In the genomic region with DNA sequence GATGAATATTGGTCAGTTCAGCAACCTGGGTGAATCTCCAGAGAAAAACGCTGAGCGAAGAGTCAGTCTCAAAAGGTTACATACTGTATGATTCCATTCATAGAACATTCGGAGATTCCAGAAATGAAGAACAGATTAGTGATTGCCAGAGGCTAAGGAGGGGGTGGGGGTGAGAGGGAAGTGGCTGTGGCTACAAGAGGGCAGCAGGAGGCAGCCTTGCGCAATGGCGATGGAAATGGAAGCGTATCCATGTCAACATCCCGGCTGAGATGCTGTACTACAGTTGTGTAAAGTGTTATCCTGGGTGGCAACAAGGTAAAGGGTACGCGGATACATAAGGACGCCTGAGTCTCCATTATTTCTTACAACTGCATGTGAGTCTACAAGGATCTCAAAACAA, we compare ENCODE assay signal across 18 cellular contexts. TPM values are rescaled to one million over a fixed set of nuclear protein-coding genes. Genes with fewer than 3 reads are reported as not detected.
A peak's percentile ranks its signal among the peaks of the same experiment; 100 is the strongest.
DNase-seq lines count a peak whose midpoint lies in the region; ATAC-seq, FAIRE-seq and TF ChIP-seq lines count a peak whose summit lies in the region.
"Had no signal": no experiment of that assay in that cellular context is flagged by ENCODE, and none has a peak within 500 bp of the region (broad histone marks: within the 10 kb centered on the region; RNA-seq: fewer than 3 reads in every experiment).

No MANE protein-coding gene starts in this region.

- no peaks in the 10 kb centered on the region for H3K27me3 Mint-ChIP-seq in activated CD4-positive, alpha-beta memory T cell treated with anti-CD3 and anti-CD28 coated beads, Interleukin-2, amount 10 ng/mL, durations not matched to agents 7 days and 5 days
- H3K27me3 Mint-ChIP-seq in activated CD4-positive, alpha-beta memory T cell treated with anti-CD3 and anti-CD28 coated beads for 36 hours, result no peaks in the 10 kb centered on the region
- no peaks in the 10 kb centered on the region; the same call in none of the 2 replicates for H3K27me3 Mint-ChIP-seq in HFFc6 (ENCODE audit: insufficient read depth)

- peak; percentile 65 for ATAC-seq in K562

- H3K23ac ChIP-seq in mesenchymal stem cell (ENCODE audit: low read length in 2 of 2), result no peak overlapping the region

- H4K8ac ChIP-seq in mesenchymal stem cell (ENCODE audit: low read length), result no peak overlapping the region

- in situ Hi-C loops in K562 (cut with MboI), result no loop called here

- no peak overlapping the region for H2BK120ac ChIP-seq in mesenchymal stem cell (ENCODE audit: low read depth, low read length)

- H3K14ac ChIP-seq in mesenchymal stem cell (ENCODE audit: low read length in 2 of 2), result no peak overlapping the region

- H3K79me1 ChIP-seq in mesenchymal stem cell (replicated peaks; ENCODE audit: low read length, poor library complexity, severe bottlenecking), result peaks cover 5% of the 10 kb centered on the region

- H3K36me3 ChIP-seq in K562 (ENCODE audit: control insufficient read depth, insufficient read depth, low read length), result peaks cover 96% of the 10 kb centered on the region
- H3K36me3 ChIP-seq in mesenchymal stem cell (ENCODE audit: control insufficient read depth in 1 of 2, insufficient read depth in 2 of 2, low read depth in 1 of 2, low read length in 2 of 2), result peaks cover 33 to 72% of the 10 kb centered on the region in 2 experiments

- H3K4ac ChIP-seq in mesenchymal stem cell (ENCODE audit: low read depth in 1 of 2, low read length in 2 of 2), result no peak overlapping the region

- TF ChIP-seq CTCF in HFFc6 (IDR thresholded peaks at IDR 0.05) (peak; percentile 15), K562 (IDR thresholded peaks at IDR 0.05 in 2 of 3, conservative IDR thresholded peaks at IDR 0.05 in 1 of 3; ENCODE audit: insufficient read depth in 2 of 3, low read depth in 1 of 3, low read length in 3 of 3) (peak; percentile 29 to 46 (median 44))

- no peaks in the 10 kb centered on the region; the same call in 1 of the 2 replicates for H4K20me1 ChIP-seq in K562 (replicated peaks; ENCODE audit: control insufficient read depth, insufficient read depth, low read length)

- H2BK15ac ChIP-seq in mesenchymal stem cell (ENCODE audit: low read depth, poor library complexity, severe bottlenecking), result no peak overlapping the region

- H3K79me2 ChIP-seq in K562 (ENCODE audit: control insufficient read depth, insufficient read depth, low read length), result no peaks in the 10 kb centered on the region

- no peak overlapping the region for H3K9ac ChIP-seq in K562 (ENCODE audit: insufficient read depth in 1 of 2, low read depth in 2 of 2, low read length in 2 of 2)
- no peak overlapping the region for H3K9ac ChIP-seq in mesenchymal stem cell (ENCODE audit: low read length)

- peak in 1 of 2 experiments; percentile 49; a peak in 3 of 4 replicates for TF ChIP-seq RAD21 in K562 (CRISPR knock-in tag; conservative IDR thresholded peaks at IDR 0.05 in 1 of 2, IDR thresholded peaks at IDR 0.05 in 1 of 2)

- DNase-seq in activated CD4-positive, alpha-beta memory T cell treated with anti-CD3 and anti-CD28 coated beads, Interleukin-2, amount 10 ng/mL, durations not matched to agents 7 days and 5 days, result no peak
- DNase-seq in activated CD4-positive, alpha-beta memory T cell treated with anti-CD3 and anti-CD28 coated beads for 36 hours, result no peak
- no peak for DNase-seq in HFFc6
- DNase-seq in K562 (ENCODE audit: extremely low read depth in 1 of 4, low spot score in 3 of 4), result peak in 2 of 4 experiments; percentile 23 to 25
- peak; percentile 24 for DNase-seq in mesenchymal stem cell
- DNase-seq in NCI-H1092 treated with DMSO at 0.1 percent for 48 hours (lab: John Stamatoyannopoulos, UW), result no peak
- DNase-seq in NCI-H1436 (lab: John Stamatoyannopoulos, UW), result no peak
- no peak for DNase-seq in SIG-M5 (lab: John Stamatoyannopoulos, UW)
- DNase-seq: activated CD8-positive, alpha-beta memory T cell treated with anti-CD3 and anti-CD28 coated beads, Interleukin-2, amount 50 U/mL, for 4 hours; dermis blood vessel endothelial cell; NCI-H345; stimulated activated CD8-positive, alpha-beta memory T cell treated with anti-CD3 and anti-CD28 coated beads, Interleukin-4, amount 100 ng/mL, for 48 hours had no signal

- H3K27ac ChIP-seq in K562 (ENCODE audit: extremely low read depth, low read depth, low read length), result no peak overlapping the region
- no peak overlapping the region for H3K27ac ChIP-seq in mesenchymal stem cell (ENCODE audit: low read length, poor library complexity, severe bottlenecking)
- H3K27ac ChIP-seq: HL-60, prostate gland had no signal

- H3K4me3 Mint-ChIP-seq in activated CD4-positive, alpha-beta memory T cell treated with anti-CD3 and anti-CD28 coated beads, Interleukin-2, amount 10 ng/mL, durations not matched to agents 7 days and 5 days, result no peak overlapping the region
- no peak overlapping the region for H3K4me3 Mint-ChIP-seq in activated CD4-positive, alpha-beta memory T cell treated with anti-CD3 and anti-CD28 coated beads for 36 hours
- no peak overlapping the region for H3K4me3 Mint-ChIP-seq in HFFc6

- intact Hi-C loops in activated CD4-positive, alpha-beta memory T cell treated with anti-CD3 and anti-CD28 coated beads for 36 hours (cut with micrococcal nuclease), result no loop called here
- intact Hi-C loops in K562 (cut with micrococcal nuclease), result no loop called here

- H2AK5ac ChIP-seq in mesenchymal stem cell (ENCODE audit: low read length, severe bottlenecking), result no peak overlapping the region

- POLR2A ChIA-PET in activated CD4-positive, alpha-beta memory T cell treated with anti-CD3 and anti-CD28 coated beads, Interleukin-2, amount 10 ng/mL, durations not matched to agents 7 days and 5 days (lab: Charles Lee), result interaction anchor here (1.3 to 7.1 kb wide), 3 partner anchors 12 to 24 kb away, joined by 5 to 57 read pairs (median 11); a partner anchor contains a TSS
- POLR2A ChIA-PET in activated CD4-positive, alpha-beta memory T cell treated with anti-CD3 and anti-CD28 coated beads for 36 hours (lab: Charles Lee), result no interaction called here
- POLR2A ChIA-PET in K562 (lab: Yijun Ruan, JAX), result interaction anchor here (0.7 kb wide), 1 partner anchor 18 kb away, joined by 3 read pairs; a partner anchor contains a TSS

- BruUV-seq in K562 (replicated peaks; lab: Mats Ljungman, UMichigan), result no TSS peak

- H3K27me3 ChIP-seq in K562 (ENCODE audit: control insufficient read depth in 2 of 2, insufficient read depth in 2 of 2, low read length in 2 of 2) (no peaks in the 10 kb centered on the region), mesenchymal stem cell (ENCODE audit: control insufficient read depth in 1 of 2, insufficient read depth in 1 of 2, low read length in 2 of 2) (no peaks in the 10 kb centered on the region)

- no peaks in the 10 kb centered on the region for H3K9me1 ChIP-seq in K562 (ENCODE audit: control insufficient read depth, insufficient read depth, low read length)

- H3K18ac ChIP-seq in mesenchymal stem cell (ENCODE audit: low read depth in 1 of 2, low read length in 2 of 2), result no peak overlapping the region

- no peaks in the 10 kb centered on the region for H3K9me3 Mint-ChIP-seq in activated CD4-positive, alpha-beta memory T cell treated with anti-CD3 and anti-CD28 coated beads, Interleukin-2, amount 10 ng/mL, durations not matched to agents 7 days and 5 days
- no peaks in the 10 kb centered on the region for H3K9me3 Mint-ChIP-seq in activated CD4-positive, alpha-beta memory T cell treated with anti-CD3 and anti-CD28 coated beads for 36 hours
- H3K9me3 Mint-ChIP-seq in HFFc6, result no peaks in the 10 kb centered on the region

- FAIRE-seq in K562 (lab: Jason Lieb, UNC), result peak; percentile 29
- FAIRE-seq: RCC 7860 had no signal

- no peak overlapping the region for H2BK12ac ChIP-seq in mesenchymal stem cell (ENCODE audit: low read length in 2 of 2)

- H3K4me1 Mint-ChIP-seq in activated CD4-positive, alpha-beta memory T cell treated with anti-CD3 and anti-CD28 coated beads, Interleukin-2, amount 10 ng/mL, durations not matched to agents 7 days and 5 days, result peaks cover 42% of the 10 kb centered on the region
- H3K4me1 Mint-ChIP-seq in activated CD4-positive, alpha-beta memory T cell treated with anti-CD3 and anti-CD28 coated beads for 36 hours (ENCODE audit: low read depth), result peaks cover 25% of the 10 kb centered on the region
- H3K4me1 Mint-ChIP-seq in HFFc6 (ENCODE audit: low read depth), result peaks cover 18% of the 10 kb centered on the region

- no peak overlapping the region for H2BK5ac ChIP-seq in mesenchymal stem cell (ENCODE audit: low read depth, low read length, poor library complexity, severe bottlenecking)

- no peak for TF ChIP-seq POLR2A in K562 (conservative IDR thresholded peaks at IDR 0.05)

- H3K4me3 ChIP-seq in K562 (no peak overlapping the region), mesenchymal stem cell (ENCODE audit: insufficient read depth in 1 of 2, low read depth in 1 of 2, low read length in 2 of 2) (no peak overlapping the region)
- H3K4me3 ChIP-seq: prostate gland had no signal

- H3K4me2 ChIP-seq in K562 (ENCODE audit: insufficient read depth, low read length), result no peak overlapping the region
- H3K4me2 ChIP-seq in mesenchymal stem cell (ENCODE audit: low read length, poor library complexity, severe bottlenecking), result no peak overlapping the region

- CTCF ChIA-PET in activated CD4-positive, alpha-beta memory T cell treated with anti-CD3 and anti-CD28 coated beads, Interleukin-2, amount 10 ng/mL, durations not matched to agents 7 days and 5 days (lab: Charles Lee), result interaction anchor here (2.4 kb wide), 1 partner anchor 13 kb away, joined by 14 read pairs; no protein-coding TSS in a partner anchor
- CTCF ChIA-PET in activated CD4-positive, alpha-beta memory T cell treated with anti-CD3 and anti-CD28 coated beads for 36 hours (lab: Charles Lee), result no interaction called here
- CTCF ChIA-PET in K562 (lab: Yijun Ruan, JAX; ENCODE audit: low intra/inter-chr PET ratio), result interaction anchor here (0.6 to 0.9 kb wide), 2 partner anchors 61 to 63 kb away, joined by 3 to 7 read pairs; no protein-coding TSS in a partner anchor

- H3K9me3 ChIP-seq in K562 (replicated peaks; ENCODE audit: control insufficient read depth, insufficient read depth, low read depth, low read length) (no peaks in the 10 kb centered on the region), mesenchymal stem cell (ENCODE audit: control insufficient read depth, low read length) (no peaks in the 10 kb centered on the region)
- H3K9me3 ChIP-seq: prostate gland had no signal

- H3K4me1 ChIP-seq in K562 (replicated peaks in 1 of 2; ENCODE audit: control insufficient read depth in 2 of 2, insufficient read depth in 2 of 2, low read length in 2 of 2) (no peaks in the 10 kb centered on the region), mesenchymal stem cell (ENCODE audit: control insufficient read depth, insufficient read depth, low read depth, low read length) (no peaks in the 10 kb centered on the region)
- H3K4me1 ChIP-seq: prostate gland had no signal

- WGBS in K562 (ENCODE audit: insufficient coverage, low coverage, missing lambda C conversion rate), result 84% methylated on average over 10 of the region's 10 CpGs
- 95% methylated on average over 8 of the region's 10 CpGs for WGBS in mesenchymal stem cell

- H3K27ac Mint-ChIP-seq in activated CD4-positive, alpha-beta memory T cell treated with anti-CD3 and anti-CD28 coated beads, Interleukin-2, amount 10 ng/mL, durations not matched to agents 7 days and 5 days, result peak overlapping the region; percentile 99
- no peak overlapping the region for H3K27ac Mint-ChIP-seq in activated CD4-positive, alpha-beta memory T cell treated with anti-CD3 and anti-CD28 coated beads for 36 hours
- H3K27ac Mint-ChIP-seq in HFFc6, result no peak overlapping the region

- H3K36me3 Mint-ChIP-seq in activated CD4-positive, alpha-beta memory T cell treated with anti-CD3 and anti-CD28 coated beads, Interleukin-2, amount 10 ng/mL, durations not matched to agents 7 days and 5 days (ENCODE audit: low read depth), result peaks cover 68% of the 10 kb centered on the region
- peaks cover 56% of the 10 kb centered on the region for H3K36me3 Mint-ChIP-seq in activated CD4-positive, alpha-beta memory T cell treated with anti-CD3 and anti-CD28 coated beads for 36 hours
- peaks cover 11% of the 10 kb centered on the region for H3K36me3 Mint-ChIP-seq in HFFc6 (ENCODE audit: low read depth)

- H4K91ac ChIP-seq in mesenchymal stem cell (ENCODE audit: low read length), result no peak overlapping the region

- H2AFZ ChIP-seq in K562 (ENCODE audit: low read depth, low read length) (no peak overlapping the region), mesenchymal stem cell (ENCODE audit: low read depth, low read length) (no peak overlapping the region)

- no peak for TF ChIP-seq EP300 in K562 (IDR thresholded peaks at IDR 0.05; ENCODE audit: low read length)

RNA-seq across cellular contexts. Expression of a gene that starts 18.0 kb away (rescaled TPM):
- 10 to 100 TPM; 47.4 to 49.8 TPM for total RNA-seq in activated CD4-positive, alpha-beta memory T cell treated with anti-CD3 and anti-CD28 coated beads, Interleukin-2, amount 10 ng/mL, durations not matched to agents 7 days and 5 days
- total RNA-seq in activated CD4-positive, alpha-beta memory T cell treated with anti-CD3 and anti-CD28 coated beads for 36 hours, result 10 to 100 TPM; 49.7 to 54.0 TPM
- 10 to 100 TPM; 11.9 to 19.3 (median 15.7) TPM for total RNA-seq in HFFc6 (2021; fragmentation: NEBNext Ultra II Directional; extraction: Animal tissue kit (Norgen Biotek cat#: 25700))
- 19.5 and 40.6 TPM in 2 replicates for total RNA-seq in K562 (2011; cell fraction: chromatin; rRNA removed; ENCODE audit: low replicate concordance)
- 12.2 and 14.2 TPM in 2 replicates for total RNA-seq in K562 (2011; cell fraction: nucleolus; rRNA removed)
- 17.2 and 20.7 TPM in 2 replicates for total RNA-seq in K562 (2011; cell fraction: nucleoplasm; rRNA removed)
- 121 and 133 TPM in 2 replicates for total RNA-seq in K562 (2014; rRNA removed)
- 154 and 156 TPM in 2 replicates for total RNA-seq in K562 (2014; rRNA removed; fragmentation: Illumina TruSeq; extraction: Trizol)
- total RNA-seq in K562 (2015; rRNA removed; fragmentation: Illumina TruSeq; extraction: Trizol), result 165 and 172 TPM in 2 replicates
- 72.9 and 73.4 TPM in 2 replicates for total RNA-seq in K562 (2021)
- 28.9 and 44.5 TPM in 2 replicates for polyA plus RNA-seq in K562 (2011; rRNA removed)
- polyA plus RNA-seq in K562 (2011; cell fraction: cytosol; rRNA removed), result 5.4 and 10.3 TPM in 2 replicates
- 8.3 and 11.1 TPM in 2 replicates for polyA plus RNA-seq in K562 (2011; cell fraction: nucleus; rRNA removed)
- polyA plus RNA-seq in K562 (2012), result 48.3 and 109 TPM in 2 replicates
- polyA plus RNA-seq in K562 (2014; fragmentation: Illumina TruSeq; extraction: Trizol), result 128 and 166 TPM in 2 replicates
- polyA plus RNA-seq in K562 (2014; fragmentation: Nextera tagmentation; extraction: Ambion mirVana), result 10 to 100 TPM; 28.3 to 28.9 TPM
- polyA plus RNA-seq in K562 (2014; rRNA removed), result 112 and 127 TPM in 2 replicates
- polyA minus RNA-seq in K562 (2011; rRNA and poly(A)+ RNA removed), result 25.1 and 27.9 TPM in 2 replicates
- 10.1 and 12.6 TPM in 2 replicates for polyA minus RNA-seq in K562 (2011; cell fraction: cytosol; rRNA and poly(A)+ RNA removed)
- 10.6 and 19.1 TPM in 2 replicates for polyA minus RNA-seq in K562 (2011; cell fraction: nucleus; rRNA and poly(A)+ RNA removed)
- 17.5 TPM for polyA plus RNA-seq in mesenchymal stem cell (2013, experiment 1 of 2)
- 19.2 TPM for polyA plus RNA-seq in mesenchymal stem cell (2013, experiment 2 of 2)

RNA-seq across cellular contexts. Expression of a gene that starts 18.1 kb away (rescaled TPM):
- 1 to 10 TPM; 6.6 to 7.4 TPM for total RNA-seq in activated CD4-positive, alpha-beta memory T cell treated with anti-CD3 and anti-CD28 coated beads, Interleukin-2, amount 10 ng/mL, durations not matched to agents 7 days and 5 days
- 1 to 10 TPM; 4.3 to 4.6 TPM for total RNA-seq in activated CD4-positive, alpha-beta memory T cell treated with anti-CD3 and anti-CD28 coated beads for 36 hours
- total RNA-seq in HFFc6 (2021; fragmentation: NEBNext Ultra II Directional; extraction: Animal tissue kit (Norgen Biotek cat#: 25700)), result 1 to 10 TPM; 2.5 to 3.2 (median 3.0) TPM
- 11.7 and 15.6 TPM in 2 replicates for total RNA-seq in K562 (2011; cell fraction: chromatin; rRNA removed; ENCODE audit: low replicate concordance)
- total RNA-seq in K562 (2011; cell fraction: nucleolus; rRNA removed), result 6.3 and 7.4 TPM in 2 replicates
- total RNA-seq in K562 (2011; cell fraction: nucleoplasm; rRNA removed), result 5.8 and 9.2 TPM in 2 replicates
- 3.2 and 7.0 TPM in 2 replicates for total RNA-seq in K562 (2014; rRNA removed)
- total RNA-seq in K562 (2014; rRNA removed; fragmentation: Illumina TruSeq; extraction: Trizol), result 4.2 and 5.6 TPM in 2 replicates
- total RNA-seq in K562 (2015; rRNA removed; fragmentation: Illumina TruSeq; extraction: Trizol), result 3.9 and 4.6 TPM in 2 replicates
- total RNA-seq in K562 (2021), result 2.9 and 3.6 TPM in 2 replicates
- polyA plus RNA-seq in K562 (2011; rRNA removed), result 4.4 and 4.7 TPM in 2 replicates
- polyA plus RNA-seq in K562 (2011; cell fraction: cytosol; rRNA removed), result 2.4 and 2.9 TPM in 2 replicates
- polyA plus RNA-seq in K562 (2011; cell fraction: nucleus; rRNA removed), result 5.0 and 9.3 TPM in 2 replicates
- polyA plus RNA-seq in K562 (2012), result 2.3 TPM in 2 replicates
- polyA plus RNA-seq in K562 (2014; fragmentation: Illumina TruSeq; extraction: Trizol), result 4.2 and 4.4 TPM in 2 replicates
- polyA plus RNA-seq in K562 (2014; fragmentation: Nextera tagmentation; extraction: Ambion mirVana), result under 1 TPM; 0.49 to 0.69 TPM
- 5.6 and 8.0 TPM in 2 replicates for polyA plus RNA-seq in K562 (2014; rRNA removed)
- polyA minus RNA-seq in K562 (2011; rRNA and poly(A)+ RNA removed), result 7.6 and 8.5 TPM in 2 replicates
- polyA minus RNA-seq in K562 (2011; cell fraction: cytosol; rRNA and poly(A)+ RNA removed), result 2.4 and 2.8 TPM in 2 replicates
- polyA minus RNA-seq in K562 (2011; cell fraction: nucleus; rRNA and poly(A)+ RNA removed), result 5.7 and 7.8 TPM in 2 replicates
- 2.6 TPM for polyA plus RNA-seq in mesenchymal stem cell (2013, experiment 1 of 2)
- 2.3 TPM for polyA plus RNA-seq in mesenchymal stem cell (2013, experiment 2 of 2)

RNA-seq across cellular contexts. Expression of a gene that starts 23.9 kb away (rescaled TPM):
- 10 to 100 TPM; 15.2 to 16.0 TPM for total RNA-seq in activated CD4-positive, alpha-beta memory T cell treated with anti-CD3 and anti-CD28 coated beads, Interleukin-2, amount 10 ng/mL, durations not matched to agents 7 days and 5 days
- total RNA-seq in activated CD4-positive, alpha-beta memory T cell treated with anti-CD3 and anti-CD28 coated beads for 36 hours, result 10 to 100 TPM; 22.0 to 25.3 TPM
- total RNA-seq in HFFc6 (2021; fragmentation: NEBNext Ultra II Directional; extraction: Animal tissue kit (Norgen Biotek cat#: 25700)), result 10 to 100 TPM; 19.2 to 22.7 (median 21.7) TPM
- total RNA-seq in K562 (2011; cell fraction: chromatin; rRNA removed; ENCODE audit: low replicate concordance), result 12.5 and 20.9 TPM in 2 replicates
- total RNA-seq in K562 (2011; cell fraction: nucleolus; rRNA removed), result 14.2 and 15.4 TPM in 2 replicates
- total RNA-seq in K562 (2011; cell fraction: nucleoplasm; rRNA removed), result 24.1 and 30.4 TPM in 2 replicates
- total RNA-seq in K562 (2014; rRNA removed), result 10.0 and 11.1 TPM in 2 replicates
- 19.6 and 21.6 TPM in 2 replicates for total RNA-seq in K562 (2014; rRNA removed; fragmentation: Illumina TruSeq; extraction: Trizol)
- 11.5 and 12.0 TPM in 2 replicates for total RNA-seq in K562 (2015; rRNA removed; fragmentation: Illumina TruSeq; extraction: Trizol)
- 14.8 and 15.3 TPM in 2 replicates for total RNA-seq in K562 (2021)
- polyA plus RNA-seq in K562 (2011; rRNA removed), result 32.0 and 40.0 TPM in 2 replicates
- polyA plus RNA-seq in K562 (2011; cell fraction: cytosol; rRNA removed), result 14.0 and 37.2 TPM in 2 replicates
- 6.9 and 11.4 TPM in 2 replicates for polyA plus RNA-seq in K562 (2011; cell fraction: nucleus; rRNA removed)
- 17.0 and 19.0 TPM in 2 replicates for polyA plus RNA-seq in K562 (2012)
- polyA plus RNA-seq in K562 (2014; fragmentation: Illumina TruSeq; extraction: Trizol), result 13.8 and 14.3 TPM in 2 replicates
- 10 to 100 TPM in 1 of 2 experiments, 1 to 10 TPM in 1; 9.1 to 11.1 TPM for polyA plus RNA-seq in K562 (2014; fragmentation: Nextera tagmentation; extraction: Ambion mirVana)
- polyA plus RNA-seq in K562 (2014; rRNA removed), result 23.8 and 29.1 TPM in 2 replicates
- polyA minus RNA-seq in K562 (2011; rRNA and poly(A)+ RNA removed), result 20.5 and 23.5 TPM in 2 replicates
- 6.1 and 6.6 TPM in 2 replicates for polyA minus RNA-seq in K562 (2011; cell fraction: cytosol; rRNA and poly(A)+ RNA removed)
- 4.7 and 5.9 TPM in 2 replicates for polyA minus RNA-seq in K562 (2011; cell fraction: nucleus; rRNA and poly(A)+ RNA removed)
- 12.8 TPM for polyA plus RNA-seq in mesenchymal stem cell (2013, experiment 1 of 2)
- polyA plus RNA-seq in mesenchymal stem cell (2013, experiment 2 of 2), result 14.0 TPM

RNA-seq across cellular contexts. Expression of a gene that starts 45.2 kb away (rescaled TPM):
- not detected for total RNA-seq in activated CD4-positive, alpha-beta memory T cell treated with anti-CD3 and anti-CD28 coated beads, Interleukin-2, amount 10 ng/mL, durations not matched to agents 7 days and 5 days
- not detected for total RNA-seq in activated CD4-positive, alpha-beta memory T cell treated with anti-CD3 and anti-CD28 coated beads for 36 hours
- total RNA-seq in HFFc6 (2021; fragmentation: NEBNext Ultra II Directional; extraction: Animal tissue kit (Norgen Biotek cat#: 25700)), result not detected
- not detected in 2 replicates for total RNA-seq in K562 (2011; cell fraction: chromatin; rRNA removed; ENCODE audit: low replicate concordance)
- not detected in 2 replicates for total RNA-seq in K562 (2011; cell fraction: nucleolus; rRNA removed)
- total RNA-seq in K562 (2011; cell fraction: nucleoplasm; rRNA removed), result not detected in 2 replicates
- not detected in 2 replicates for total RNA-seq in K562 (2014; rRNA removed)
- total RNA-seq in K562 (2014; rRNA removed; fragmentation: Illumina TruSeq; extraction: Trizol), result not detected in 2 replicates
- total RNA-seq in K562 (2015; rRNA removed; fragmentation: Illumina TruSeq; extraction: Trizol), result not detected in 2 replicates
- total RNA-seq in K562 (2021), result not detected in 2 replicates
- polyA plus RNA-seq in K562 (2011; rRNA removed), result not detected in 2 replicates
- not detected in 2 replicates for polyA plus RNA-seq in K562 (2011; cell fraction: cytosol; rRNA removed)
- polyA plus RNA-seq in K562 (2011; cell fraction: nucleus; rRNA removed), result 0.10 TPM in 1 of 2 replicates, not detected in the other
- polyA plus RNA-seq in K562 (2012), result not detected in 2 replicates
- not detected in 2 replicates for polyA plus RNA-seq in K562 (2014; fragmentation: Illumina TruSeq; extraction: Trizol)
- not detected for polyA plus RNA-seq in K562 (2014; fragmentation: Nextera tagmentation; extraction: Ambion mirVana)
- polyA plus RNA-seq in K562 (2014; rRNA removed), result not detected in 2 replicates
- not detected in 2 replicates for polyA minus RNA-seq in K562 (2011; rRNA and poly(A)+ RNA removed)
- not detected in 2 replicates for polyA minus RNA-seq in K562 (2011; cell fraction: cytosol; rRNA and poly(A)+ RNA removed)
- polyA minus RNA-seq in K562 (2011; cell fraction: nucleus; rRNA and poly(A)+ RNA removed), result not detected in 2 replicates
- polyA plus RNA-seq in mesenchymal stem cell (2013, experiment 1 of 2), result not detected
- not detected for polyA plus RNA-seq in mesenchymal stem cell (2013, experiment 2 of 2)
- total RNA-seq: dermis blood vessel endothelial cell, M059J, prostate gland, ureter had no signal
- polyA plus RNA-seq: adipose tissue had no signal
